In genomic region chr6:148972481-148972880, GRCh38 we compare ENCODE assay signal across 8 cellular contexts.
DNase-seq lines count a peak whose midpoint lies in the region; ATAC-seq and TF ChIP-seq lines count a peak whose summit lies in the region.

No MANE protein-coding gene starts in this region.

- peak; percentile 73 for ATAC-seq in HG02938 (IDR thresholded peaks at IDR 0.05; ENCODE audit: unreplicated experiment)
- peak; percentile 82 for ATAC-seq in activated T-helper 17 cell treated with anti-CD3 and anti-CD28 coated beads, Interleukin-2, amount 50 U/mL, for 72 hours (replicated peaks)

- H3K4me1 Mint-ChIP-seq in activated T-helper 17 cell treated with anti-CD3 and anti-CD28 coated beads, Interleukin-2, amount 50 U/mL, for 72 hours, result no peaks in the 10 kb centered on the region
- H3K4me1 Mint-ChIP-seq in chondrocyte (ENCODE audit: low read depth), result peaks cover 56% of the 10 kb centered on the region

- no peaks in the 10 kb centered on the region for H3K36me3 Mint-ChIP-seq in activated T-helper 17 cell treated with anti-CD3 and anti-CD28 coated beads, Interleukin-2, amount 50 U/mL, for 72 hours (ENCODE audit: low read depth)
- no peaks in the 10 kb centered on the region for H3K36me3 Mint-ChIP-seq in chondrocyte (ENCODE audit: low read depth)

- H3K4me3 Mint-ChIP-seq in activated T-helper 17 cell treated with anti-CD3 and anti-CD28 coated beads, Interleukin-2, amount 50 U/mL, for 72 hours, result no peak overlapping the region
- no peak overlapping the region for H3K4me3 Mint-ChIP-seq in chondrocyte (ENCODE audit: unreplicated experiment)

- DNase-seq in ELF-1 (ENCODE audit: low read depth, low spot score) (peak; percentile 87), NCI-H526 treated with DMSO at 0.1 percent for 48 hours (lab: John Stamatoyannopoulos, UW) (peak; percentile 47), left kidney (ENCODE audit: low read depth, low spot score) (peak; percentile 90), NCI-H1694 (lab: John Stamatoyannopoulos, UW) (no peak), chondrocyte (ENCODE audit: low spot score) (no peak)
- peak; percentile 19 for DNase-seq in stimulated activated naive CD4-positive, alpha-beta T cell treated with Interleukin-2 at 50 U/mL for 16 hours (lab: John Stamatoyannopoulos, UW)

- no peaks in the 10 kb centered on the region for H3K9me3 Mint-ChIP-seq in activated T-helper 17 cell treated with anti-CD3 and anti-CD28 coated beads, Interleukin-2, amount 50 U/mL, for 72 hours
- no peaks in the 10 kb centered on the region for H3K9me3 Mint-ChIP-seq in chondrocyte (ENCODE audit: low read depth)

- no peak overlapping the region for H3K27ac Mint-ChIP-seq in activated T-helper 17 cell treated with anti-CD3 and anti-CD28 coated beads, Interleukin-2, amount 50 U/mL, for 72 hours
- H3K27ac Mint-ChIP-seq in chondrocyte (ENCODE audit: unreplicated experiment), result no peak overlapping the region

- no peaks in the 10 kb centered on the region for H3K27me3 Mint-ChIP-seq in activated T-helper 17 cell treated with anti-CD3 and anti-CD28 coated beads, Interleukin-2, amount 50 U/mL, for 72 hours
- H3K27me3 Mint-ChIP-seq in chondrocyte (ENCODE audit: low read depth), result no peaks in the 10 kb centered on the region

- TF ChIP-seq CTCF in chondrocyte (IDR thresholded peaks at IDR 0.05), result no peak

Comparison
In these comparisons a context has a peak if more than half of its experiments do, and no peak if none do; other contexts are left out.
1. DNase-seq: peak in ELF-1 (single experiment), NCI-H526 treated with DMSO at 0.1 percent for 48 hours (single experiment), left kidney (single experiment) and stimulated activated naive CD4-positive, alpha-beta T cell treated with Interleukin-2 at 50 U/mL for 16 hours (single experiment); none in NCI-H1694 (single experiment) and chondrocyte (single experiment).